Comparison of ENCODE assay signal across 12 cellular contexts in genomic region chr1:224565186-224565585, GRCh38. TPM values are rescaled to one million over a fixed set of nuclear protein-coding genes. Genes with fewer than 3 reads are reported as not detected.
DNase-seq lines count a peak whose midpoint lies in the region; TF ChIP-seq lines count a peak whose summit lies in the region.
"Had no signal": no experiment of that assay in that cellular context is flagged by ENCODE, and none has a peak within 500 bp of the region (broad histone marks: within the 10 kb centered on the region; RNA-seq: fewer than 3 reads in every experiment).

No MANE protein-coding gene starts in this region.

- TF ChIP-seq CTCF in esophagus muscularis mucosa (IDR thresholded peaks at IDR 0.05) (no peak), type B pancreatic cell (conservative IDR thresholded peaks at IDR 0.05) (no peak)

- no peak overlapping the region for H3K27ac Mint-ChIP-seq in type B pancreatic cell
- H3K27ac Mint-ChIP-seq: activated CD8-positive, alpha-beta memory T cell treated with anti-CD3 and anti-CD28 coated beads, Interleukin-2, amount 10 ng/mL, durations not matched to agents 7 days and 5 days; endodermal cell had no signal

- H3K9me3 ChIP-seq in esophagus muscularis mucosa (peaks cover 0 to 3% (median 0%) of the 10 kb centered on the region in 4 donors), skeletal muscle satellite cell (replicated peaks; ENCODE audit: low read length) (no peaks in the 10 kb centered on the region)

- no peaks in the 10 kb centered on the region for H3K4me1 Mint-ChIP-seq in type B pancreatic cell (ENCODE audit: unreplicated experiment)
- H3K4me1 Mint-ChIP-seq: activated CD8-positive, alpha-beta memory T cell treated with anti-CD3 and anti-CD28 coated beads, Interleukin-2, amount 10 ng/mL, durations not matched to agents 7 days and 5 days; endodermal cell; neural crest cell had no signal

- H3K4me3 Mint-ChIP-seq in type B pancreatic cell, result no peak overlapping the region
- H3K4me3 Mint-ChIP-seq: activated CD8-positive, alpha-beta memory T cell treated with anti-CD3 and anti-CD28 coated beads, Interleukin-2, amount 10 ng/mL, durations not matched to agents 7 days and 5 days; endodermal cell; neural crest cell had no signal

- H3K4me1 ChIP-seq in esophagus muscularis mucosa, result no peaks in the 10 kb centered on the region
- peaks cover 40% of the 10 kb centered on the region for H3K4me1 ChIP-seq in skeletal muscle satellite cell (ENCODE audit: control insufficient read depth, insufficient read depth, low read length)

- intact Hi-C loops in esophagus muscularis mucosa (cut with DNase I), result no loop called here

- peak overlapping the region; percentile 45 for H3K9ac ChIP-seq in skeletal muscle satellite cell (ENCODE audit: low read depth, low read length)

- 80% methylated on average over 3 of the region's 5 CpGs for WGBS in esophagus muscularis mucosa

- no peak overlapping the region for H3K27ac ChIP-seq in esophagus muscularis mucosa (replicated peaks in 1 of 4)

- no peaks in the 10 kb centered on the region for H3K36me3 Mint-ChIP-seq in type B pancreatic cell
- H3K36me3 Mint-ChIP-seq: activated CD8-positive, alpha-beta memory T cell treated with anti-CD3 and anti-CD28 coated beads, Interleukin-2, amount 10 ng/mL, durations not matched to agents 7 days and 5 days had no signal

- no peaks in the 10 kb centered on the region for H3K27me3 Mint-ChIP-seq in type B pancreatic cell

- DNase-seq in GM04504 (ENCODE audit: low read depth) (peak; percentile 90), RPMI7951 (ENCODE audit: low read depth) (peak; percentile 99), esophagus muscularis mucosa (ENCODE audit: extremely low spot score) (peak; percentile 77), type B pancreatic cell (ENCODE audit: extremely low spot score, unreplicated experiment) (no peak), germinal center (ENCODE audit: low spot score) (no peak), NCI-H2029 treated with DMSO at 0.1 percent for 48 hours (lab: John Stamatoyannopoulos, UW) (no peak)
- DNase-seq in stimulated activated CD4-positive, alpha-beta T cell treated with anti-CD3 and anti-CD28 coated beads, Interleukin-15, amount 100 ng/mL, for 24 hours, result no peak
- DNase-seq: activated CD8-positive, alpha-beta memory T cell treated with anti-CD3 and anti-CD28 coated beads, Interleukin-2, amount 10 ng/mL, durations not matched to agents 7 days and 5 days; endodermal cell; stimulated activated CD8-positive, alpha-beta memory T cell treated with anti-CD3 and anti-CD28 coated beads, Interleukin-4, amount 100 ng/mL, for 48 hours had no signal

- no peaks in the 10 kb centered on the region for H3K27me3 ChIP-seq in esophagus muscularis mucosa
- H3K27me3 ChIP-seq in skeletal muscle satellite cell (ENCODE audit: control insufficient read depth, insufficient read depth, low read length), result no peaks in the 10 kb centered on the region

- no peak for TF ChIP-seq EP300 in esophagus muscularis mucosa (IDR thresholded peaks at IDR 0.05)

- TF ChIP-seq POLR2A in esophagus muscularis mucosa (IDR thresholded peaks at IDR 0.05; ENCODE audit: low read depth), result no peak

- H3K4me2 ChIP-seq in skeletal muscle satellite cell (ENCODE audit: low read length), result peak overlapping the region; percentile 52

- H3K4me3 ChIP-seq in esophagus muscularis mucosa, result no peak overlapping the region
- peak overlapping the region; percentile 19 for H3K4me3 ChIP-seq in skeletal muscle satellite cell (ENCODE audit: low read length)

- H3K9me3 Mint-ChIP-seq in type B pancreatic cell, result no peaks in the 10 kb centered on the region

- H3K36me3 ChIP-seq in esophagus muscularis mucosa, result no peaks in the 10 kb centered on the region
- H3K36me3 ChIP-seq in skeletal muscle satellite cell (ENCODE audit: insufficient read depth, low read length), result no peaks in the 10 kb centered on the region

RNA-seq across cellular contexts. Expression of gene CNIH3, which starts 50.9 kb away (rescaled TPM):
- 21.0 and 24.5 TPM in 2 replicates for total RNA-seq in RPMI7951 (2014; rRNA removed; shearing (Covaris generic))
- 1 to 10 TPM in 2 of 4 donors, under 1 TPM in 2; 0.42 to 2.3 (median 1.3) TPM for total RNA-seq in esophagus muscularis mucosa
- 1.5 and 2.8 TPM in 2 replicates for total RNA-seq in skeletal muscle satellite cell (2012; rRNA removed)
- total RNA-seq in type B pancreatic cell (ENCODE audit: low replicate concordance), result 1.8 and 4.5 TPM in 2 replicates

Comparison
In these comparisons a context has a peak if more than half of its experiments do, and no peak if none do; other contexts are left out.
1. DNase-seq: peak in GM04504 (single experiment), RPMI7951 (single experiment) and esophagus muscularis mucosa (single experiment); none in type B pancreatic cell (single experiment), germinal center (single experiment), NCI-H2029 treated with DMSO at 0.1 percent for 48 hours (single experiment) and stimulated activated CD4-positive, alpha-beta T cell treated with anti-CD3 and anti-CD28 coated beads, Interleukin-15, amount 100 ng/mL, for 24 hours (single experiment).